9 cellular contexts compared by ENCODE assay signal in the genomic region with DNA sequence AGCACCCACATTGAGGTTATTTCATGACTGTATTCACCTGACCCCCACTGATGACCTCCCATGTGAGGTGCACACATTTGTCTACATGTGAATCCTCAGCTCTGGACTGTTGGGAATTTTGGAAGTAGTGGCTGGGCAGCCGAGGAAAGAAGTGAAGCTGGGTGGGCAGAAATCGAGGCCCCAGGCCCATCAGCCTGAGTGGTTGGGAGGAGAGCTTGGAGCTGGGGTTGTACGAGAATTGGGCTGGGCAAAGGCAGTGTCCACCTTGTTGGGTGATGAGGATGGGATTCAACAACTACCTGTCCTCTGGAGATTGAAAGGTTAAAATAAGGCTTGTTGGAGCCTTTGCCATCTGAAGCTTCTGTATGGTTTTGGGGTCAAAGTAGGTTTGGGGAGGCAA. TPM values are rescaled to one million over a fixed set of nuclear protein-coding genes. Genes with fewer than 3 reads are reported as not detected.
"Had no signal": no experiment of that assay in that cellular context is flagged by ENCODE, and none has a peak within 500 bp of the region (broad histone marks: within the 10 kb centered on the region; RNA-seq: fewer than 3 reads in every experiment).

No MANE protein-coding gene starts in this region.

- H2AFZ ChIP-seq: GM23338 had no signal

- H3K36me3 ChIP-seq: HAP-1 had no signal

- ATAC-seq: GM23338, HCT116, HepG2 had no signal

- H3K4me3 ChIP-seq: GM23338, HAP-1 had no signal

- H3K4me1 ChIP-seq: HAP-1 had no signal

- H3K9me3 Mint-ChIP-seq: HFFc6 had no signal

- H3K27ac ChIP-seq: HL-60 had no signal

- H3K4me3 Mint-ChIP-seq: GM23338, HFFc6, IgD-negative memory B cell had no signal

- DNase-seq: H7, HFFc6, KBM-7 had no signal

- H3K27ac Mint-ChIP-seq: HFFc6 had no signal

- H3K36me3 Mint-ChIP-seq: IgD-negative memory B cell had no signal

- H3K4me2 ChIP-seq: GM23338 had no signal

- FAIRE-seq: HepG2 had no signal

- H3K9me3 ChIP-seq: HAP-1 had no signal

RNA-seq across cellular contexts. Expression of a gene that starts 35.8 kb away (rescaled TPM):
- polyA plus RNA-seq: IgD-negative memory B cell had no signal
